20 cellular contexts compared by ENCODE assay signal in genomic region chr1:147781056-147781471, GRCh38. TPM values are rescaled to one million over a fixed set of nuclear protein-coding genes. Genes with fewer than 3 reads are reported as not detected.
DNase-seq lines count a peak whose midpoint lies in the region; ATAC-seq and TF ChIP-seq lines count a peak whose summit lies in the region.
"Had no signal": no experiment of that assay in that cellular context is flagged by ENCODE, and none has a peak within 500 bp of the region (broad histone marks: within the 10 kb centered on the region; RNA-seq: fewer than 3 reads in every experiment).

No MANE protein-coding gene starts in this region.

- H3K36me3 Mint-ChIP-seq in WTC11 (no peaks in the 10 kb centered on the region), chondrocyte (ENCODE audit: low read depth) (no peaks in the 10 kb centered on the region)
- H3K36me3 Mint-ChIP-seq in stimulated activated effector memory CD8-positive, alpha-beta T cell treated with anti-CD3 and anti-CD28 coated beads, Interleukin-12 subunit alpha, Interleukin-12 subunit beta, amount 100 ng/mL, for 72 hours, result no peaks in the 10 kb centered on the region
- H3K36me3 Mint-ChIP-seq: activated naive CD4-positive, alpha-beta T cell treated with anti-CD3 and anti-CD28 coated beads, Interleukin-2, amount 10 ng/mL, durations not matched to agents 7 days and 5 days; memory B cell had no signal

- CTCF ChIA-PET in WTC11 (lab: Charles Lee), result interaction anchor here (1.1 to 1.2 kb wide), 2 partner anchors 11 to 109 kb away, joined by 3 read pairs; no protein-coding TSS in a partner anchor

- no peaks in the 10 kb centered on the region for H3K36me3 ChIP-seq in tibial artery

- H3K4me1 Mint-ChIP-seq in WTC11 (peaks cover 16% of the 10 kb centered on the region), chondrocyte (ENCODE audit: low read depth) (no peaks in the 10 kb centered on the region)
- no peaks in the 10 kb centered on the region for H3K4me1 Mint-ChIP-seq in stimulated activated effector memory CD8-positive, alpha-beta T cell treated with anti-CD3 and anti-CD28 coated beads, Interleukin-12 subunit alpha, Interleukin-12 subunit beta, amount 100 ng/mL, for 72 hours
- H3K4me1 Mint-ChIP-seq: activated CD4-positive, alpha-beta T cell treated with anti-CD3 and anti-CD28 coated beads, Interleukin-2, amount 10 ng/mL, durations not matched to agents 24 days and 14 days; activated naive CD4-positive, alpha-beta T cell treated with anti-CD3 and anti-CD28 coated beads, Interleukin-2, amount 10 ng/mL, durations not matched to agents 7 days and 5 days; memory B cell had no signal

- no peaks in the 10 kb centered on the region for H3K27me3 ChIP-seq in tibial artery

- H3K4me3 Mint-ChIP-seq in WTC11, result no peak overlapping the region
- no peak overlapping the region for H3K4me3 Mint-ChIP-seq in chondrocyte (ENCODE audit: unreplicated experiment)
- H3K4me3 Mint-ChIP-seq in stimulated activated effector memory CD8-positive, alpha-beta T cell treated with anti-CD3 and anti-CD28 coated beads, Interleukin-12 subunit alpha, Interleukin-12 subunit beta, amount 100 ng/mL, for 72 hours, result no peak overlapping the region
- H3K4me3 Mint-ChIP-seq: activated CD4-positive, alpha-beta T cell treated with anti-CD3 and anti-CD28 coated beads, Interleukin-2, amount 10 ng/mL, durations not matched to agents 24 days and 14 days; activated naive CD4-positive, alpha-beta T cell treated with anti-CD3 and anti-CD28 coated beads, Interleukin-2, amount 10 ng/mL, durations not matched to agents 7 days and 5 days; memory B cell had no signal

- H3K27me3 Mint-ChIP-seq in WTC11 (ENCODE audit: low read depth), result no peaks in the 10 kb centered on the region
- peaks cover 35% of the 10 kb centered on the region for H3K27me3 Mint-ChIP-seq in chondrocyte (ENCODE audit: low read depth)

- H3K4me1 ChIP-seq in tibial artery, result peaks cover 0 to 47% (median 12%) of the 10 kb centered on the region in 4 donors

- H3K27ac Mint-ChIP-seq in WTC11 (no peak overlapping the region), chondrocyte (ENCODE audit: unreplicated experiment) (no peak overlapping the region)
- H3K27ac Mint-ChIP-seq in stimulated activated effector memory CD8-positive, alpha-beta T cell treated with anti-CD3 and anti-CD28 coated beads, Interleukin-12 subunit alpha, Interleukin-12 subunit beta, amount 100 ng/mL, for 72 hours, result no peak overlapping the region
- H3K27ac Mint-ChIP-seq: activated CD4-positive, alpha-beta T cell treated with anti-CD3 and anti-CD28 coated beads, Interleukin-2, amount 10 ng/mL, durations not matched to agents 24 days and 14 days; activated naive CD4-positive, alpha-beta T cell treated with anti-CD3 and anti-CD28 coated beads, Interleukin-2, amount 10 ng/mL, durations not matched to agents 7 days and 5 days; memory B cell had no signal

- no peaks in the 10 kb centered on the region for H3K9me3 ChIP-seq in tibial artery

- H3K4me3 ChIP-seq in tibial artery, result no peak overlapping the region

- ATAC-seq in WTC11 (peak; percentile 71), omental fat pad (ENCODE audit: low FRiP score) (peak; percentile 88), GM19035 (IDR thresholded peaks at IDR 0.05; ENCODE audit: unreplicated experiment) (no peak)
- no peak for ATAC-seq in stimulated activated effector memory CD8-positive, alpha-beta T cell treated with anti-CD3 and anti-CD28 coated beads, Interleukin-12 subunit alpha, Interleukin-12 subunit beta, amount 100 ng/mL, for 72 hours
- ATAC-seq: sciatic nerve had no signal

- H3K27ac ChIP-seq in tibial artery, result no peak overlapping the region

- POLR2A ChIA-PET in WTC11 (lab: Charles Lee), result interaction anchor here (0.6 kb wide), 1 partner anchor 45 kb away, joined by 3 read pairs; no protein-coding TSS in a partner anchor

- H3K9me3 Mint-ChIP-seq in WTC11, result no peaks in the 10 kb centered on the region
- no peaks in the 10 kb centered on the region for H3K9me3 Mint-ChIP-seq in chondrocyte (ENCODE audit: low read depth)
- no peaks in the 10 kb centered on the region for H3K9me3 Mint-ChIP-seq in stimulated activated effector memory CD8-positive, alpha-beta T cell treated with anti-CD3 and anti-CD28 coated beads, Interleukin-12 subunit alpha, Interleukin-12 subunit beta, amount 100 ng/mL, for 72 hours
- H3K9me3 Mint-ChIP-seq: activated CD4-positive, alpha-beta T cell treated with anti-CD3 and anti-CD28 coated beads, Interleukin-2, amount 10 ng/mL, durations not matched to agents 24 days and 14 days; activated naive CD4-positive, alpha-beta T cell treated with anti-CD3 and anti-CD28 coated beads, Interleukin-2, amount 10 ng/mL, durations not matched to agents 7 days and 5 days; memory B cell had no signal

- DNase-seq in H4 (ENCODE audit: low spot score) (peak; percentile 15), WTC11 (ENCODE audit: low spot score) (no peak), glomerular endothelial cell (ENCODE audit: extremely low read depth, low read depth, low spot score) (peak; percentile 82), omental fat pad (ENCODE audit: low spot score) (no peak), chondrocyte (ENCODE audit: low spot score) (no peak), tibial artery (no peak)
- no peak for DNase-seq in stimulated activated effector memory CD8-positive, alpha-beta T cell treated with anti-CD3 and anti-CD28 coated beads, Interleukin-12 subunit alpha, Interleukin-12 subunit beta, amount 100 ng/mL, for 72 hours (ENCODE audit: low spot score in 2 of 2)
- DNase-seq: activated CD4-positive, alpha-beta T cell treated with anti-CD3 and anti-CD28 coated beads, Interleukin-2, amount 10 ng/mL, durations not matched to agents 24 days and 14 days; activated naive CD4-positive, alpha-beta T cell treated with anti-CD3 and anti-CD28 coated beads, Interleukin-2, amount 10 ng/mL, durations not matched to agents 7 days and 5 days; AML-193; caudate nucleus; effector CD4-positive, alpha-beta T cell; foreskin melanocyte; H7; NCI-H2029; NCI-H524 had no signal

- intact Hi-C loops in tibial artery (cut with DNase I; ENCODE audit: low total_unique reads), result no loop called here

- TF ChIP-seq CTCF in WTC11 (IDR thresholded peaks at IDR 0.05) (no peak), omental fat pad (IDR thresholded peaks at IDR 0.05) (no peak), chondrocyte (IDR thresholded peaks at IDR 0.05) (no peak), tibial artery (IDR thresholded peaks at IDR 0.05) (no peak)

TF ChIP-seq in WTC11, 78 proteins besides CTCF, POLR2A, EP300 and RAD21:
- no peak for TF ChIP-seq SP1 (CRISPR knock-in tag; conservative IDR thresholded peaks at IDR 0.05)
- peak; percentile 59; the same call in 1 of the 2 replicates for TF ChIP-seq ZNF121 (CRISPR knock-in tag; IDR thresholded peaks at IDR 0.05)
- no peak for TF ChIP-seq RORB (CRISPR knock-in tag; IDR thresholded peaks at IDR 0.05)
TF ChIP-seq in WTC11: peak in this region for 1.

RNA-seq across cellular contexts. Expression of gene GJA5, which starts 20.7 kb away (rescaled TPM):
- total RNA-seq in H4 (2014; rRNA removed; shearing (Covaris generic)), result 0.15 and 0.41 TPM in 2 replicates
- 2.2 to 3.0 TPM (median 2.2 TPM) in 3 replicates for total RNA-seq in WTC11 (2021)
- 0.10 and 31.7 TPM in 2 replicates for total RNA-seq in glomerular endothelial cell
- total RNA-seq in omental fat pad, result 10 to 100 TPM; 14.2 to 63.2 (median 39.6) TPM
- total RNA-seq in chondrocyte, result 0.17 to 0.44 TPM in 2 of 3 replicates, not detected in the other
- total RNA-seq: activated CD4-positive, alpha-beta T cell treated with anti-CD3 and anti-CD28 coated beads, Interleukin-2, amount 10 ng/mL, durations not matched to agents 24 days and 14 days; SK-MEL-5 had no signal

Comparison
In these comparisons a context has a peak if more than half of its experiments do, and no peak if none do; other contexts are left out.
1. DNase-seq: peak in H4 (single experiment) and glomerular endothelial cell (single experiment); none in WTC11 (single experiment), omental fat pad (single experiment), chondrocyte (single experiment), stimulated activated effector memory CD8-positive, alpha-beta T cell treated with anti-CD3 and anti-CD28 coated beads, Interleukin-12 subunit alpha, Interleukin-12 subunit beta, amount 100 ng/mL, for 72 hours (0 of 2) and tibial artery (0 of 2).
2. ATAC-seq: peak in WTC11 (single experiment) and omental fat pad (single experiment); none in stimulated activated effector memory CD8-positive, alpha-beta T cell treated with anti-CD3 and anti-CD28 coated beads, Interleukin-12 subunit alpha, Interleukin-12 subunit beta, amount 100 ng/mL, for 72 hours (single experiment) and GM19035 (single experiment).